Comparison of ENCODE assay signal across 18 cellular contexts in the genomic region with DNA sequence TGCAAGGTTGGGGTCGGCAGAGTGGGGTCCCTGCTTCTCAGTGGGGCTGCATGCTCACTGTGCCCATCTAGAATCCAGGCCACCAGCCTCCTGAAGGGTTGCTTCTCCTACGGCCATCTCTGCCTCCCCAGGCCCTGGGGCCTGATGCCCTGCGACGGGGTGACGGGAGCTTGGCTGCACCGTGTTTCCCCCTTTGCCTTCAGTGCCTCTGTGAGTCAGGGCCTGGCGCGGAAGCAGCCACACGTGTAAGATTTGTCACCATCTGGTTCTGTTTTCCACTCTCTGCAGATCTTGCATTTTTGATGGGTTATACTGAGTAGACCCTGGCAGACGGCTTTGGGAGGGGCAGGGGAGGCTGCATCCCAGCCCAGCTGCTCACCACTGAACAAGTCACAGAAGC. TPM values are rescaled to one million over a fixed set of nuclear protein-coding genes. Genes with fewer than 3 reads are reported as not detected.
DNase-seq lines count a peak whose midpoint lies in the region; ATAC-seq, FAIRE-seq and TF ChIP-seq lines count a peak whose summit lies in the region.
"Had no signal": no experiment of that assay in that cellular context is flagged by ENCODE, and none has a peak within 500 bp of the region (broad histone marks: within the 10 kb centered on the region; RNA-seq: fewer than 3 reads in every experiment).

No MANE protein-coding gene starts in this region.

- peaks cover 4% of the 10 kb centered on the region for H3K9me1 ChIP-seq in K562 (ENCODE audit: control insufficient read depth, insufficient read depth, low read length)

- TF ChIP-seq CTCF in K562 (IDR thresholded peaks at IDR 0.05 in 2 of 3, conservative IDR thresholded peaks at IDR 0.05 in 1 of 3; ENCODE audit: insufficient read depth in 2 of 3, low read depth in 1 of 3, low read length in 3 of 3): no peak

- in situ Hi-C loops in K562 (cut with MboI): no loop called here

- no peak overlapping the region for H2AFZ ChIP-seq in K562 (ENCODE audit: low read depth, low read length)
- H2AFZ ChIP-seq in Karpas-422 (ENCODE audit: low read length): no peak overlapping the region

- H3K9me3 ChIP-seq in K562 (replicated peaks; ENCODE audit: control insufficient read depth, insufficient read depth, low read depth, low read length) (no peaks in the 10 kb centered on the region), Karpas-422 (ENCODE audit: low read length) (no peaks in the 10 kb centered on the region)
- H3K9me3 ChIP-seq: A549, lower lobe of right lung, tibial artery had no signal

- peaks cover 74 to 75% of the 10 kb centered on the region in 2 experiments for H3K4me1 ChIP-seq in K562 (replicated peaks in 1 of 2; ENCODE audit: control insufficient read depth in 2 of 2, insufficient read depth in 2 of 2, low read length in 2 of 2)
- no peaks in the 10 kb centered on the region for H3K4me1 ChIP-seq in Karpas-422 (ENCODE audit: low read length)
- H3K4me1 ChIP-seq: A549, lower lobe of right lung, tibial artery had no signal

- no TSS peak for BruUV-seq in K562 (replicated peaks; lab: Mats Ljungman, UMichigan)

- no peak overlapping the region for H3K27ac ChIP-seq in K562 (ENCODE audit: extremely low read depth, low read depth, low read length)
- H3K27ac ChIP-seq in Karpas-422 (ENCODE audit: low read length): no peak overlapping the region
- H3K27ac ChIP-seq: A549, lower lobe of right lung, tibial artery had no signal

- H4K20me1 ChIP-seq in K562 (replicated peaks; ENCODE audit: control insufficient read depth, insufficient read depth, low read length) (no peaks in the 10 kb centered on the region), Karpas-422 (ENCODE audit: insufficient read depth, low read depth, low read length) (no peaks in the 10 kb centered on the region)

- H3K9ac ChIP-seq in K562 (ENCODE audit: insufficient read depth in 1 of 2, low read depth in 2 of 2, low read length in 2 of 2): peak overlapping the region in 1 of 2 experiments; percentile 41; a peak in 2 of 4 replicates
- H3K9ac ChIP-seq in Karpas-422 (ENCODE audit: low read length): no peak overlapping the region

- POLR2A ChIA-PET in K562 (lab: Yijun Ruan, JAX): interaction anchor here (0.6 kb wide), 1 partner anchor 13 kb away, joined by 3 read pairs; no protein-coding TSS in a partner anchor

- H3K4me2 ChIP-seq in K562 (ENCODE audit: insufficient read depth, low read length): no peak overlapping the region
- no peak overlapping the region for H3K4me2 ChIP-seq in Karpas-422 (ENCODE audit: low read depth, low read length, poor library complexity, severe bottlenecking)
- H3K4me2 ChIP-seq: A549 had no signal

- FAIRE-seq in K562 (lab: Jason Lieb, UNC): no peak
- FAIRE-seq: A549, GM12878 had no signal

- H3K27me3 ChIP-seq in K562 (ENCODE audit: control insufficient read depth in 2 of 2, insufficient read depth in 2 of 2, low read length in 2 of 2) (no peaks in the 10 kb centered on the region), Karpas-422 (ENCODE audit: low read length) (no peaks in the 10 kb centered on the region)

- CTCF ChIA-PET in K562 (lab: Yijun Ruan, JAX; ENCODE audit: low intra/inter-chr PET ratio): no interaction called here

- intact Hi-C loops in K562 (cut with micrococcal nuclease): no loop called here
- intact Hi-C loops in left ventricle myocardium superior (cut with micrococcal nuclease): no loop called here

- TF ChIP-seq RAD21 in K562 (CRISPR knock-in tag; conservative IDR thresholded peaks at IDR 0.05 in 1 of 2, IDR thresholded peaks at IDR 0.05 in 1 of 2): no peak

- ATAC-seq in K562 (no peak), left ventricle myocardium superior (peak; percentile 70), HG03175 (IDR thresholded peaks at IDR 0.05; ENCODE audit: unreplicated experiment) (no peak)
- ATAC-seq: A549; activated T-cell treated with anti-CD3 and anti-CD28 coated beads, Interleukin-2, amount 50 U/mL, for 4 hours; GM12878; lower lobe of right lung had no signal

- H3K36me3 ChIP-seq in K562 (ENCODE audit: control insufficient read depth, insufficient read depth, low read length) (peaks cover 85% of the 10 kb centered on the region), Karpas-422 (ENCODE audit: insufficient read depth, low read length) (no peaks in the 10 kb centered on the region)
- H3K36me3 ChIP-seq: lower lobe of right lung, tibial artery had no signal

- peak; percentile 90 for DNase-seq in AG08395 (ENCODE audit: low spot score)
- peak; percentile 38 for DNase-seq in M059J (ENCODE audit: low read depth)
- no peak for DNase-seq in K562 (ENCODE audit: extremely low read depth in 1 of 4, low spot score in 3 of 4)
- DNase-seq in left ventricle myocardium superior: peak; percentile 75
- no peak for DNase-seq in Karpas-422
- no peak for DNase-seq in stimulated activated naive CD4-positive, alpha-beta T cell (lab: John Stamatoyannopoulos, UW)
- DNase-seq in HPDE6-E6E7 (ENCODE audit: extremely low spot score): no peak
- DNase-seq: activated CD4-positive, alpha-beta T cell treated with anti-CD3 and anti-CD28 coated beads for 1 hour; activated T-cell treated with anti-CD3 and anti-CD28 coated beads, Interleukin-2, amount 50 U/mL, for 4 hours; DMS53; effector CD8-positive, alpha-beta T cell; lower lobe of right lung; NCI-H1930; T-helper 1 cell; tibial artery had no signal

- H3K4me3 ChIP-seq in K562: no peak overlapping the region
- no peak overlapping the region for H3K4me3 ChIP-seq in Karpas-422 (ENCODE audit: low read length)
- H3K4me3 ChIP-seq: A549, GM12878, lower lobe of right lung, tibial artery had no signal

- no peak for TF ChIP-seq EP300 in K562 (IDR thresholded peaks at IDR 0.05; ENCODE audit: low read length)

- WGBS in K562 (ENCODE audit: insufficient coverage, low coverage, missing lambda C conversion rate): 88% methylated on average over 10 of the region's 10 CpGs

- H3K79me2 ChIP-seq in K562 (ENCODE audit: control insufficient read depth, insufficient read depth, low read length) (peaks cover 92% of the 10 kb centered on the region), Karpas-422 (ENCODE audit: low read length) (no peaks in the 10 kb centered on the region)

- no peak for TF ChIP-seq POLR2A in K562 (conservative IDR thresholded peaks at IDR 0.05)

- H3K9me2 ChIP-seq in Karpas-422 (replicated peaks; ENCODE audit: insufficient read depth, low read length): no peaks in the 10 kb centered on the region

TF ChIP-seq in K562, 482 proteins besides CTCF, POLR2A, EP300 and RAD21:
- TF ChIP-seq, protein P1, sequence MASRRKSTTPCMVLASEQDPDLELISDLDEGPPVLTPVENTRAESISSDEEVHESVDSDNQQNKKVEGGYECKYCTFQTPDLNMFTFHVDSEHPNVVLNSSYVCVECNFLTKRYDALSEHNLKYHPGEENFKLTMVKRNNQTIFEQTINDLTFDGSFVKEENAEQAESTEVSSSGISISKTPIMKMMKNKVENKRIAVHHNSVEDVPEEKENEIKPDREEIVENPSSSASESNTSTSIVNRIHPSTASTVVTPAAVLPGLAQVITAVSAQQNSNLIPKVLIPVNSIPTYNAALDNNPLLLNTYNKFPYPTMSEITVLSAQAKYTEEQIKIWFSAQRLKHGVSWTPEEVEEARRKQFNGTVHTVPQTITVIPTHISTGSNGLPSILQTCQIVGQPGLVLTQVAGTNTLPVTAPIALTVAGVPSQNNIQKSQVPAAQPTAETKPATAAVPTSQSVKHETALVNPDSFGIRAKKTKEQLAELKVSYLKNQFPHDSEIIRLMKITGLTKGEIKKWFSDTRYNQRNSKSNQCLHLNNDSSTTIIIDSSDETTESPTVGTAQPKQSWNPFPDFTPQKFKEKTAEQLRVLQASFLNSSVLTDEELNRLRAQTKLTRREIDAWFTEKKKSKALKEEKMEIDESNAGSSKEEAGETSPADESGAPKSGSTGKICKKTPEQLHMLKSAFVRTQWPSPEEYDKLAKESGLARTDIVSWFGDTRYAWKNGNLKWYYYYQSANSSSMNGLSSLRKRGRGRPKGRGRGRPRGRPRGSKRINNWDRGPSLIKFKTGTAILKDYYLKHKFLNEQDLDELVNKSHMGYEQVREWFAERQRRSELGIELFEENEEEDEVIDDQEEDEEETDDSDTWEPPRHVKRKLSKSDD (conservative IDR thresholded peaks at IDR 0.05; ENCODE audit: low read length): no peak
- TF ChIP-seq RBFOX2 (IDR thresholded peaks at IDR 0.05; ENCODE audit: low read depth, low read length) (peak; percentile 43), POLR2G (IDR thresholded peaks at IDR 0.05; ENCODE audit: low read depth, low read length) (0 out of 2 replicates have a peak, but pooled peaks have one; percentile 47), CHD4 (IDR thresholded peaks at IDR 0.05; ENCODE audit: insufficient read depth, insufficient replicate concordance, low read depth, low read length, poor library complexity, severe bottlenecking) (no peak), FIP1L1 (IDR thresholded peaks at IDR 0.05; ENCODE audit: low read depth, low read length, poor library complexity, severe bottlenecking) (no peak), PTRF (tag; IDR thresholded peaks at IDR 0.05) (no peak), MTA2 (IDR thresholded peaks at IDR 0.05; ENCODE audit: low read depth) (no peak), ELF4 (CRISPR knock-in tag; IDR thresholded peaks at IDR 0.05) (no peak)

RNA-seq across cellular contexts. Expression of a gene that starts 7.2 kb away (rescaled TPM):
- total RNA-seq in M059J (2014; rRNA removed; shearing (Covaris generic)): 0.69 and 1.2 TPM in 2 replicates
- total RNA-seq in K562 (2011; cell fraction: chromatin; rRNA removed; ENCODE audit: low replicate concordance): 66.8 and 209 TPM in 2 replicates
- total RNA-seq in K562 (2011; cell fraction: nucleolus; rRNA removed): 115 and 150 TPM in 2 replicates
- 67.9 and 80.6 TPM in 2 replicates for total RNA-seq in K562 (2011; cell fraction: nucleoplasm; rRNA removed)
- 15.9 and 23.8 TPM in 2 replicates for total RNA-seq in K562 (2014; rRNA removed)
- total RNA-seq in K562 (2014; rRNA removed; fragmentation: Illumina TruSeq; extraction: Trizol): 4.3 and 6.3 TPM in 2 replicates
- 15.3 and 15.4 TPM in 2 replicates for total RNA-seq in K562 (2015; rRNA removed; fragmentation: Illumina TruSeq; extraction: Trizol)
- 30.4 and 31.7 TPM in 2 replicates for total RNA-seq in K562 (2021)
- 37.4 and 45.4 TPM in 2 replicates for polyA plus RNA-seq in K562 (2011; rRNA removed)
- 27.2 and 39.3 TPM in 2 replicates for polyA plus RNA-seq in K562 (2011; cell fraction: cytosol; rRNA removed)
- 187 and 443 TPM in 2 replicates for polyA plus RNA-seq in K562 (2011; cell fraction: nucleus; rRNA removed)
- polyA plus RNA-seq in K562 (2012): 30.9 and 86.2 TPM in 2 replicates
- 20.3 and 24.1 TPM in 2 replicates for polyA plus RNA-seq in K562 (2014; fragmentation: Illumina TruSeq; extraction: Trizol)
- under 1 TPM; 0.04 to 0.27 TPM for polyA plus RNA-seq in K562 (2014; fragmentation: Nextera tagmentation; extraction: Ambion mirVana)
- 32.7 and 35.9 TPM in 2 replicates for polyA plus RNA-seq in K562 (2014; rRNA removed)
- 8.4 and 15.8 TPM in 2 replicates for polyA minus RNA-seq in K562 (2011; rRNA and poly(A)+ RNA removed)
- polyA minus RNA-seq in K562 (2011; cell fraction: cytosol; rRNA and poly(A)+ RNA removed): 15.8 and 16.4 TPM in 2 replicates
- 55.8 and 81.5 TPM in 2 replicates for polyA minus RNA-seq in K562 (2011; cell fraction: nucleus; rRNA and poly(A)+ RNA removed)
- 0.10 TPM for total RNA-seq in left ventricle myocardium superior
- not detected in 2 replicates for total RNA-seq in Karpas-422 (2014; rRNA removed; shearing (Covaris generic); ENCODE audit: low replicate concordance)
- total RNA-seq: GM12878 had no signal

Comparison
In these comparisons a context has a peak if more than half of its experiments do, and no peak if none do; other contexts are left out.
1. DNase-seq: peak in AG08395 (single experiment), M059J (single experiment) and left ventricle myocardium superior (single experiment); none in K562 (0 of 4), Karpas-422 (single experiment), stimulated activated naive CD4-positive, alpha-beta T cell (0 of 6) and HPDE6-E6E7 (single experiment).